ENCODE assay signal across 7 cellular contexts in the genomic region with DNA sequence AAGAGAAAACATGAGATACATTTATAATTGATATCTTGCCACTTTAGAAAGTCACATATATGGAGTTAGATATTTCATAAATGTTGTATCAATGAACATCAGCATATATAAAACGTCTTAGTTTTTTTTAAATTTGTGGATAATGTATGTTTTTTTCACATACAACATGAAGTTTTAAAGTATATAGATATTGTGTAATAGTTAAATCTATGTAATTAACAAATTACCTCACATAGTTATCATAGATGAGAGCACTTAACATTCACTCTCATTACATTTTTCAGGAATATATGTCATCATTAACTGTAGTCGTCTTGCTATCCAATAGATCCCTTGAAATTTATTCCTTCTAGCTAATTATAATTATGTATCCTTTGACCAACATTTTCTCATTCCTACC.
"Had no signal": no experiment of that assay in that cellular context is flagged by ENCODE, and none has a peak within 500 bp of the region (broad histone marks: within the 10 kb centered on the region; RNA-seq: fewer than 3 reads in every experiment).

No MANE protein-coding gene starts in this region.

- H3K4me2 ChIP-seq: GM23338 had no signal

- DNase-seq: H9, HCEC 1CT, KBM-7 had no signal

- FAIRE-seq: H1, H54, HTR-8/SVneo had no signal

- ATAC-seq: GM23338 had no signal

- H2AFZ ChIP-seq: GM23338 had no signal

- H3K4me3 ChIP-seq: GM23338 had no signal
